In genomic region chr17:82035956-82036633, GRCh38 we compare ENCODE assay signal across 1 cellular context.
TF ChIP-seq lines count a peak whose summit lies in the region.

No MANE protein-coding gene starts in this region.

TF ChIP-seq in GM12878, 131 proteins besides CTCF, POLR2A, EP300 and RAD21:
- TF ChIP-seq SRF (IDR thresholded peaks at IDR 0.05; ENCODE audit: low read depth in 2 of 2, low read length in 2 of 2), result no peak
- TF ChIP-seq TARDBP (IDR thresholded peaks at IDR 0.05; ENCODE audit: borderline replicate concordance), result no peak
- no peak for TF ChIP-seq PKNOX1 (IDR thresholded peaks at IDR 0.05)
- no peak for TF ChIP-seq TCF7 (IDR thresholded peaks at IDR 0.05; ENCODE audit: borderline replicate concordance)
- no peak for TF ChIP-seq MYC (IDR thresholded peaks at IDR 0.05; ENCODE audit: insufficient read depth, insufficient read length, insufficient replicate concordance, low read length, severe bottlenecking)
- no peak for TF ChIP-seq CREB1 (IDR thresholded peaks at IDR 0.05; ENCODE audit: low read depth)
- TF ChIP-seq ELK1 (IDR thresholded peaks at IDR 0.05; ENCODE audit: low read depth, low read length), result no peak
- TF ChIP-seq SKIL (IDR thresholded peaks at IDR 0.05; ENCODE audit: low read depth, poor library complexity, severe bottlenecking), result no peak
- no peak for TF ChIP-seq BCL11A (IDR thresholded peaks at IDR 0.05; ENCODE audit: low read depth, low read length)
- no peak for TF ChIP-seq JUND (IDR thresholded peaks at IDR 0.05; ENCODE audit: low read depth, low read length)
- no peak for TF ChIP-seq TCF3 (IDR thresholded peaks at IDR 0.05; ENCODE audit: borderline replicate concordance, insufficient read depth, low read depth, low read length)
- no peak for TF ChIP-seq HDGF (IDR thresholded peaks at IDR 0.05)
- TF ChIP-seq RUNX3 (IDR thresholded peaks at IDR 0.05; ENCODE audit: low read length), result no peak
- no peak for TF ChIP-seq SMC3 (IDR thresholded peaks at IDR 0.05; ENCODE audit: borderline replicate concordance, low read length)
- no peak for TF ChIP-seq FOXK2 (IDR thresholded peaks at IDR 0.05)
- no peak for TF ChIP-seq ZSCAN29 (IDR thresholded peaks at IDR 0.05)
- no peak for TF ChIP-seq RBBP5 (conservative IDR thresholded peaks at IDR 0.05)
